Comparison of ENCODE assay signal across 9 cellular contexts in genomic region chr1:234114648-234115307, GRCh38.
DNase-seq lines count a peak whose midpoint lies in the region; ATAC-seq, FAIRE-seq and TF ChIP-seq lines count a peak whose summit lies in the region.
"Had no signal": no experiment of that assay in that cellular context is flagged by ENCODE, and none has a peak within 500 bp of the region (broad histone marks: within the 10 kb centered on the region; RNA-seq: fewer than 3 reads in every experiment).

No MANE protein-coding gene starts in this region.

- no peaks in the 10 kb centered on the region for H3K79me2 ChIP-seq in OCI-LY3 (ENCODE audit: low read length)
- H3K79me2 ChIP-seq in astrocyte (ENCODE audit: insufficient read depth, low read length): no peaks in the 10 kb centered on the region

- H4K20me1 ChIP-seq in OCI-LY3 (ENCODE audit: insufficient read depth, low read length): no peaks in the 10 kb centered on the region
- H4K20me1 ChIP-seq in astrocyte (ENCODE audit: insufficient read depth, low read length): no peaks in the 10 kb centered on the region

- H3K27ac Mint-ChIP-seq in astrocyte (ENCODE audit: unreplicated experiment): no peak overlapping the region

- WGBS in iPS DF 6.9 (ENCODE audit: insufficient coverage, insufficient read length): no CpG with 5 or more reads among the region's 11 CpGs

- peak; percentile 93 for TF ChIP-seq CTCF in OCI-LY3 (IDR thresholded peaks at IDR 0.05; ENCODE audit: low read depth, low read length)
- TF ChIP-seq CTCF in astrocyte (IDR thresholded peaks at IDR 0.05; ENCODE audit: insufficient read depth, low read depth, low read length): peak; percentile 85

- H3K4me2 ChIP-seq in OCI-LY3 (ENCODE audit: low read length) (peak overlapping the region; percentile 96), astrocyte (ENCODE audit: low read length) (peak overlapping the region; percentile 80)

- H3K27me3 ChIP-seq in OCI-LY3 (ENCODE audit: low read depth, low read length) (peaks cover 40% of the 10 kb centered on the region), astrocyte (ENCODE audit: insufficient read depth, low read length) (no peaks in the 10 kb centered on the region), iPS DF 6.9 (ENCODE audit: control insufficient read depth, insufficient read depth, low read length) (no peaks in the 10 kb centered on the region)

- no peak overlapping the region for H3K27ac ChIP-seq in OCI-LY3 (ENCODE audit: low read length)
- no peak overlapping the region for H3K27ac ChIP-seq in astrocyte (ENCODE audit: low read depth, low read length)
- H3K27ac ChIP-seq in iPS DF 6.9 (ENCODE audit: low read length): no peak overlapping the region

- DNase-seq in SHP77 (lab: John Stamatoyannopoulos, UW) (peak; percentile 49 to 60), SHP77 treated with DMSO at 0.1 percent for 48 hours (lab: John Stamatoyannopoulos, UW) (no peak), HuH-7.5 (ENCODE audit: low spot score) (peak; percentile 14), astrocyte (ENCODE audit: low read depth) (peak; percentile 32), iPS DF 6.9 (ENCODE audit: low read depth, low spot score) (peak; percentile 47)
- peak; percentile 36 for DNase-seq in stimulated activated CD4-positive, alpha-beta T cell treated with anti-CD3 and anti-CD28 coated beads, Interleukin-4, amount 100 ng/mL, for 24 hours

- H3K27me3 Mint-ChIP-seq in astrocyte (ENCODE audit: low read depth, unreplicated experiment): peaks cover 5% of the 10 kb centered on the region

- H3K4me1 Mint-ChIP-seq in astrocyte (ENCODE audit: low read depth, unreplicated experiment): no peaks in the 10 kb centered on the region

- H3K9ac ChIP-seq in OCI-LY3 (ENCODE audit: low read length) (peak overlapping the region; percentile 24), astrocyte (ENCODE audit: low read length) (peak overlapping the region; percentile 20)

- no peaks in the 10 kb centered on the region for H3K9me3 Mint-ChIP-seq in astrocyte (ENCODE audit: unreplicated experiment)

- FAIRE-seq in astrocyte (lab: Jason Lieb, UNC): peak; percentile 13
- FAIRE-seq: colon had no signal

- H3K4me1 ChIP-seq in OCI-LY3 (ENCODE audit: low read length): peaks cover 13% of the 10 kb centered on the region
- H3K4me1 ChIP-seq in astrocyte (ENCODE audit: insufficient read depth, low read length): no peaks in the 10 kb centered on the region
- H3K4me1 ChIP-seq in iPS DF 6.9 (ENCODE audit: control insufficient read depth, insufficient read depth, low read length): no peaks in the 10 kb centered on the region

- no peaks in the 10 kb centered on the region for H3K9me3 ChIP-seq in OCI-LY3 (ENCODE audit: insufficient read depth, low read length)
- no peaks in the 10 kb centered on the region for H3K9me3 ChIP-seq in astrocyte (ENCODE audit: insufficient read depth, low read depth, low read length)
- no peaks in the 10 kb centered on the region for H3K9me3 ChIP-seq in iPS DF 6.9 (ENCODE audit: control insufficient read depth, insufficient read depth, low read length)

- H3K4me3 Mint-ChIP-seq in astrocyte (ENCODE audit: unreplicated experiment): no peak overlapping the region

- ATAC-seq in GM18517 (IDR thresholded peaks at IDR 0.05; ENCODE audit: unreplicated experiment): no peak

- peak overlapping the region; percentile 99 for H2AFZ ChIP-seq in OCI-LY3 (ENCODE audit: low read depth, low read length)
- peak overlapping the region; percentile 29 for H2AFZ ChIP-seq in astrocyte (ENCODE audit: low read depth, low read length)

- H3K36me3 ChIP-seq in OCI-LY3 (replicated peaks; ENCODE audit: low read depth, low read length) (no peaks in the 10 kb centered on the region), astrocyte (ENCODE audit: insufficient read depth, low read length) (no peaks in the 10 kb centered on the region), iPS DF 6.9 (ENCODE audit: control insufficient read depth, insufficient read depth, low read length) (no peaks in the 10 kb centered on the region)

- H3K4me3 ChIP-seq in OCI-LY3 (ENCODE audit: low read length) (peak overlapping the region; percentile 77), astrocyte (ENCODE audit: insufficient read depth, low read depth, low read length) (no peak overlapping the region), iPS DF 6.9 (ENCODE audit: low read length) (no peak overlapping the region)

- no peaks in the 10 kb centered on the region for H3K36me3 Mint-ChIP-seq in astrocyte (ENCODE audit: low read depth, unreplicated experiment)
